In genomic region chr2:218286570-218287459, GRCh38 we compare ENCODE assay signal across 1 cellular context.
TF ChIP-seq lines count a peak whose summit lies in the region.

No MANE protein-coding gene starts in this region.

TF ChIP-seq in H1, 55 proteins besides CTCF, POLR2A, EP300 and RAD21 (continued from another document):
- TF ChIP-seq PHF8 (conservative IDR thresholded peaks at IDR 0.05; ENCODE audit: low read depth, low read length), result no peak
- TF ChIP-seq, protein P1, sequence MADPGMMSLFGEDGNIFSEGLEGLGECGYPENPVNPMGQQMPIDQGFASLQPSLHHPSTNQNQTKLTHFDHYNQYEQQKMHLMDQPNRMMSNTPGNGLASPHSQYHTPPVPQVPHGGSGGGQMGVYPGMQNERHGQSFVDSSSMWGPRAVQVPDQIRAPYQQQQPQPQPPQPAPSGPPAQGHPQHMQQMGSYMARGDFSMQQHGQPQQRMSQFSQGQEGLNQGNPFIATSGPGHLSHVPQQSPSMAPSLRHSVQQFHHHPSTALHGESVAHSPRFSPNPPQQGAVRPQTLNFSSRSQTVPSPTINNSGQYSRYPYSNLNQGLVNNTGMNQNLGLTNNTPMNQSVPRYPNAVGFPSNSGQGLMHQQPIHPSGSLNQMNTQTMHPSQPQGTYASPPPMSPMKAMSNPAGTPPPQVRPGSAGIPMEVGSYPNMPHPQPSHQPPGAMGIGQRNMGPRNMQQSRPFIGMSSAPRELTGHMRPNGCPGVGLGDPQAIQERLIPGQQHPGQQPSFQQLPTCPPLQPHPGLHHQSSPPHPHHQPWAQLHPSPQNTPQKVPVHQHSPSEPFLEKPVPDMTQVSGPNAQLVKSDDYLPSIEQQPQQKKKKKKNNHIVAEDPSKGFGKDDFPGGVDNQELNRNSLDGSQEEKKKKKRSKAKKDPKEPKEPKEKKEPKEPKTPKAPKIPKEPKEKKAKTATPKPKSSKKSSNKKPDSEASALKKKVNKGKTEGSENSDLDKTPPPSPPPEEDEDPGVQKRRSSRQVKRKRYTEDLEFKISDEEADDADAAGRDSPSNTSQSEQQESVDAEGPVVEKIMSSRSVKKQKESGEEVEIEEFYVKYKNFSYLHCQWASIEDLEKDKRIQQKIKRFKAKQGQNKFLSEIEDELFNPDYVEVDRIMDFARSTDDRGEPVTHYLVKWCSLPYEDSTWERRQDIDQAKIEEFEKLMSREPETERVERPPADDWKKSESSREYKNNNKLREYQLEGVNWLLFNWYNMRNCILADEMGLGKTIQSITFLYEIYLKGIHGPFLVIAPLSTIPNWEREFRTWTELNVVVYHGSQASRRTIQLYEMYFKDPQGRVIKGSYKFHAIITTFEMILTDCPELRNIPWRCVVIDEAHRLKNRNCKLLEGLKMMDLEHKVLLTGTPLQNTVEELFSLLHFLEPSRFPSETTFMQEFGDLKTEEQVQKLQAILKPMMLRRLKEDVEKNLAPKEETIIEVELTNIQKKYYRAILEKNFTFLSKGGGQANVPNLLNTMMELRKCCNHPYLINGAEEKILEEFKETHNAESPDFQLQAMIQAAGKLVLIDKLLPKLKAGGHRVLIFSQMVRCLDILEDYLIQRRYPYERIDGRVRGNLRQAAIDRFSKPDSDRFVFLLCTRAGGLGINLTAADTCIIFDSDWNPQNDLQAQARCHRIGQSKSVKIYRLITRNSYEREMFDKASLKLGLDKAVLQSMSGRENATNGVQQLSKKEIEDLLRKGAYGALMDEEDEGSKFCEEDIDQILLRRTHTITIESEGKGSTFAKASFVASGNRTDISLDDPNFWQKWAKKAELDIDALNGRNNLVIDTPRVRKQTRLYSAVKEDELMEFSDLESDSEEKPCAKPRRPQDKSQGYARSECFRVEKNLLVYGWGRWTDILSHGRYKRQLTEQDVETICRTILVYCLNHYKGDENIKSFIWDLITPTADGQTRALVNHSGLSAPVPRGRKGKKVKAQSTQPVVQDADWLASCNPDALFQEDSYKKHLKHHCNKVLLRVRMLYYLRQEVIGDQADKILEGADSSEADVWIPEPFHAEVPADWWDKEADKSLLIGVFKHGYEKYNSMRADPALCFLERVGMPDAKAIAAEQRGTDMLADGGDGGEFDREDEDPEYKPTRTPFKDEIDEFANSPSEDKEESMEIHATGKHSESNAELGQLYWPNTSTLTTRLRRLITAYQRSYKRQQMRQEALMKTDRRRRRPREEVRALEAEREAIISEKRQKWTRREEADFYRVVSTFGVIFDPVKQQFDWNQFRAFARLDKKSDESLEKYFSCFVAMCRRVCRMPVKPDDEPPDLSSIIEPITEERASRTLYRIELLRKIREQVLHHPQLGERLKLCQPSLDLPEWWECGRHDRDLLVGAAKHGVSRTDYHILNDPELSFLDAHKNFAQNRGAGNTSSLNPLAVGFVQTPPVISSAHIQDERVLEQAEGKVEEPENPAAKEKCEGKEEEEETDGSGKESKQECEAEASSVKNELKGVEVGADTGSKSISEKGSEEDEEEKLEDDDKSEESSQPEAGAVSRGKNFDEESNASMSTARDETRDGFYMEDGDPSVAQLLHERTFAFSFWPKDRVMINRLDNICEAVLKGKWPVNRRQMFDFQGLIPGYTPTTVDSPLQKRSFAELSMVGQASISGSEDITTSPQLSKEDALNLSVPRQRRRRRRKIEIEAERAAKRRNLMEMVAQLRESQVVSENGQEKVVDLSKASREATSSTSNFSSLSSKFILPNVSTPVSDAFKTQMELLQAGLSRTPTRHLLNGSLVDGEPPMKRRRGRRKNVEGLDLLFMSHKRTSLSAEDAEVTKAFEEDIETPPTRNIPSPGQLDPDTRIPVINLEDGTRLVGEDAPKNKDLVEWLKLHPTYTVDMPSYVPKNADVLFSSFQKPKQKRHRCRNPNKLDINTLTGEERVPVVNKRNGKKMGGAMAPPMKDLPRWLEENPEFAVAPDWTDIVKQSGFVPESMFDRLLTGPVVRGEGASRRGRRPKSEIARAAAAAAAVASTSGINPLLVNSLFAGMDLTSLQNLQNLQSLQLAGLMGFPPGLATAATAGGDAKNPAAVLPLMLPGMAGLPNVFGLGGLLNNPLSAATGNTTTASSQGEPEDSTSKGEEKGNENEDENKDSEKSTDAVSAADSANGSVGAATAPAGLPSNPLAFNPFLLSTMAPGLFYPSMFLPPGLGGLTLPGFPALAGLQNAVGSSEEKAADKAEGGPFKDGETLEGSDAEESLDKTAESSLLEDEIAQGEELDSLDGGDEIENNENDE (IDR thresholded peaks at IDR 0.05; ENCODE audit: insufficient replicate concordance, low read length), result no peak
- TF ChIP-seq CREB1 (IDR thresholded peaks at IDR 0.05), result no peak
